Comparison of ENCODE assay signal across 22 cellular contexts in the genomic region with DNA sequence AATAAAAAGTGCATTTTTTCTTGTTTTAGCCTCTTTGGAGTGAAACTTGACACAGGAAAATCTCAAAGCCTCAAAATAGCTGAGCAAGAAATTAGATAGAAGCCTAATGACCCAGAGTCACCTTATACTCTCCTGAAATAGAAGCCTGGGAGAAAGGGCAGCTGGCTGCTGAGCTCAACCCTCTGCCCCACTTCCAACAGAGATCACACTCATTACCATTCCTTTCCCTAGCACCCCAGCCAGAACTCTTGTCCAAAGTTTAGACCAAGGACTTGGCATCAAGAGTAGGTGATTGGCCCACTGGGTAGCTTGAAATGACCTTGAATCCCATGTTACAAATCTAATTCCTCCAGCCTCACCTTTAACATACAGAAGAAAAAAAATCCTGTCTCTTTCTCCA.
DNase-seq lines count a peak whose midpoint lies in the region; ATAC-seq, FAIRE-seq and TF ChIP-seq lines count a peak whose summit lies in the region.
"Had no signal": no experiment of that assay in that cellular context is flagged by ENCODE, and none has a peak within 500 bp of the region (broad histone marks: within the 10 kb centered on the region; RNA-seq: fewer than 3 reads in every experiment).

No MANE protein-coding gene starts in this region.

- peak overlapping the region; percentile 74 for H3K27ac Mint-ChIP-seq in astrocyte (ENCODE audit: unreplicated experiment)
- H3K27ac Mint-ChIP-seq: endodermal cell; neural progenitor cell; stimulated activated naive CD8-positive, alpha-beta T cell treated with anti-CD3 and anti-CD28 coated beads, Interleukin-15, Interleukin-2, amounts not matched to agents 100 ng/mL and 50 ng/mL, for 24 hours had no signal

- peak overlapping the region; percentile 45 for H3K27ac ChIP-seq in astrocyte (ENCODE audit: low read depth, low read length)
- peak overlapping the region; percentile 51 to 59 (median 56) for H3K27ac ChIP-seq in pancreas
- no peak overlapping the region for H3K27ac ChIP-seq in vagina
- H3K27ac ChIP-seq: A549; BLaER1 treated with 17β-estradiol and CSF1 and Interleukin-3, amounts not matched to agents 10 nM and 100 nM; coronary artery; left lung; neural progenitor cell; spleen; tibial nerve had no signal

- H3K9me3 ChIP-seq in astrocyte (ENCODE audit: insufficient read depth, low read depth, low read length) = no peaks in the 10 kb centered on the region
- no peaks in the 10 kb centered on the region for H3K9me3 ChIP-seq in pancreas
- H3K9me3 ChIP-seq in vagina = no peaks in the 10 kb centered on the region
- H3K9me3 ChIP-seq: A549; BLaER1 treated with 17β-estradiol and CSF1 and Interleukin-3, amounts not matched to agents 10 nM and 100 nM; Caco-2; left lung; spleen; tibial nerve had no signal

- no peak for TF ChIP-seq POLR2A in vagina (IDR thresholded peaks at IDR 0.05)
- no peak for TF ChIP-seq POLR2A in GM18505 (IDR thresholded peaks at IDR 0.05; ENCODE audit: borderline replicate concordance, extremely low read depth, insufficient read depth, insufficient read length)

- DNase-seq in Ammon's horn (ENCODE audit: low spot score) (peak; percentile 5), astrocyte (ENCODE audit: low read depth) (no peak), left ventricle myocardium superior (peak; percentile 35), pancreas (peak; percentile 58 to 92 (median 81)), vagina (ENCODE audit: extremely low spot score in 2 of 2) (no peak)
- DNase-seq: activated T-cell treated with anti-CD3 and anti-CD28 coated beads, Interleukin-2, amount 50 U/mL, for 1 hour; Caco-2; endodermal cell; left lung; NCI-H1436 treated with DMSO at 0.1 percent for 48 hours; NCI-H774; spleen had no signal

- H3K27me3 ChIP-seq in astrocyte (ENCODE audit: insufficient read depth, low read length) = no peaks in the 10 kb centered on the region
- no peaks in the 10 kb centered on the region for H3K27me3 ChIP-seq in pancreas
- H3K27me3 ChIP-seq in vagina = no peaks in the 10 kb centered on the region
- H3K27me3 ChIP-seq: BLaER1 treated with 17β-estradiol and CSF1 and Interleukin-3, amounts not matched to agents 10 nM and 100 nM; left lung; neural progenitor cell; spleen; tibial nerve had no signal

- no peaks in the 10 kb centered on the region for H3K9me3 Mint-ChIP-seq in astrocyte (ENCODE audit: unreplicated experiment)
- H3K9me3 Mint-ChIP-seq: endodermal cell; neural progenitor cell; stimulated activated naive CD8-positive, alpha-beta T cell treated with anti-CD3 and anti-CD28 coated beads, Interleukin-15, Interleukin-2, amounts not matched to agents 100 ng/mL and 50 ng/mL, for 24 hours had no signal

- no peak overlapping the region for H3K4me3 Mint-ChIP-seq in astrocyte (ENCODE audit: unreplicated experiment)
- H3K4me3 Mint-ChIP-seq: endodermal cell; neural progenitor cell; stimulated activated naive CD8-positive, alpha-beta T cell treated with anti-CD3 and anti-CD28 coated beads, Interleukin-15, Interleukin-2, amounts not matched to agents 100 ng/mL and 50 ng/mL, for 24 hours had no signal

- H3K4me3 ChIP-seq in astrocyte (ENCODE audit: insufficient read depth, low read depth, low read length) (no peak overlapping the region), pancreas (no peak overlapping the region), vagina (no peak overlapping the region)
- H3K4me3 ChIP-seq: A549; BLaER1 treated with 17β-estradiol and CSF1 and Interleukin-3, amounts not matched to agents 10 nM and 100 nM; coronary artery; left lung; neural progenitor cell; spleen; tibial nerve had no signal

- intact Hi-C loops in left ventricle myocardium superior (cut with micrococcal nuclease) = no loop called here
- intact Hi-C loops in pancreas (cut with DNase I) = no loop called here
- intact Hi-C loops in vagina (cut with DNase I) = no loop called here

- no peak overlapping the region for H3K9ac ChIP-seq in astrocyte (ENCODE audit: low read length)
- H3K9ac ChIP-seq: BLaER1 treated with 17β-estradiol and CSF1 and Interleukin-3, amounts not matched to agents 10 nM and 100 nM; neural progenitor cell had no signal

- no peak for FAIRE-seq in astrocyte (lab: Jason Lieb, UNC)
- FAIRE-seq in pancreas (lab: Jason Lieb, UNC) = no peak
- FAIRE-seq: A549 had no signal

- H3K36me3 ChIP-seq in astrocyte (ENCODE audit: insufficient read depth, low read length) = no peaks in the 10 kb centered on the region
- H3K36me3 ChIP-seq in pancreas = no peaks in the 10 kb centered on the region
- no peaks in the 10 kb centered on the region for H3K36me3 ChIP-seq in vagina
- H3K36me3 ChIP-seq: BLaER1 treated with 17β-estradiol and CSF1 and Interleukin-3, amounts not matched to agents 10 nM and 100 nM; left lung; neural progenitor cell; spleen; tibial nerve had no signal

- no peaks in the 10 kb centered on the region for H3K36me3 Mint-ChIP-seq in astrocyte (ENCODE audit: low read depth, unreplicated experiment)
- H3K36me3 Mint-ChIP-seq: neural progenitor cell had no signal

- no peak overlapping the region for H2AFZ ChIP-seq in astrocyte (ENCODE audit: low read depth, low read length)
- H2AFZ ChIP-seq: neural progenitor cell had no signal

- peak overlapping the region; percentile 72 for H3K4me2 ChIP-seq in astrocyte (ENCODE audit: low read length)
- H3K4me2 ChIP-seq: A549; BLaER1 treated with 17β-estradiol and CSF1 and Interleukin-3, amounts not matched to agents 10 nM and 100 nM; neural progenitor cell had no signal

- no peaks in the 10 kb centered on the region for H3K27me3 Mint-ChIP-seq in astrocyte (ENCODE audit: low read depth, unreplicated experiment)

- no peaks in the 10 kb centered on the region for H3K79me2 ChIP-seq in astrocyte (ENCODE audit: insufficient read depth, low read length)

- ATAC-seq in left ventricle myocardium superior (peak; percentile 93), pancreas (peak; percentile 92 to 99 (median 96)), HG03571 (IDR thresholded peaks at IDR 0.05; ENCODE audit: unreplicated experiment) (no peak), GM18505 (IDR thresholded peaks at IDR 0.05; ENCODE audit: unreplicated experiment) (no peak), GM19467 (IDR thresholded peaks at IDR 0.05; ENCODE audit: unreplicated experiment) (no peak)
- ATAC-seq: A549; activated CD4-positive, CD25-positive, alpha-beta regulatory T cell treated with anti-CD3 and anti-CD28 coated beads, Interleukin-2, amount 50 U/mL, for 24 hours; left lung had no signal

- H3K4me1 ChIP-seq in astrocyte (ENCODE audit: insufficient read depth, low read length) = peaks cover 4% of the 10 kb centered on the region
- peaks cover 8 to 13% (median 10%) of the 10 kb centered on the region in 3 donors for H3K4me1 ChIP-seq in pancreas
- no peaks in the 10 kb centered on the region for H3K4me1 ChIP-seq in vagina
- H3K4me1 ChIP-seq: A549; BLaER1 treated with 17β-estradiol and CSF1 and Interleukin-3, amounts not matched to agents 10 nM and 100 nM; left lung; neural progenitor cell; spleen; tibial nerve had no signal

- no peaks in the 10 kb centered on the region for H4K20me1 ChIP-seq in astrocyte (ENCODE audit: insufficient read depth, low read length)
- H4K20me1 ChIP-seq: BLaER1 treated with 17β-estradiol and CSF1 and Interleukin-3, amounts not matched to agents 10 nM and 100 nM had no signal

- TF ChIP-seq CTCF in astrocyte (IDR thresholded peaks at IDR 0.05; ENCODE audit: insufficient read depth, low read depth, low read length) = no peak
- TF ChIP-seq CTCF in pancreas (IDR thresholded peaks at IDR 0.05) = no peak
- no peak for TF ChIP-seq CTCF in vagina (IDR thresholded peaks at IDR 0.05)

- H3K4me1 Mint-ChIP-seq in astrocyte (ENCODE audit: low read depth, unreplicated experiment) = peaks cover 16% of the 10 kb centered on the region

Comparison
In these comparisons a context has a peak if more than half of its experiments do, and no peak if none do; other contexts are left out.
1. DNase-seq: peak in Ammon's horn (single experiment), left ventricle myocardium superior (single experiment) and pancreas (6 of 6); none in astrocyte (single experiment) and vagina (0 of 2).
2. ATAC-seq: peak in left ventricle myocardium superior (single experiment) and pancreas (4 of 4); none in HG03571 (single experiment), GM18505 (single experiment) and GM19467 (single experiment).